10 cellular contexts compared by ENCODE assay signal in genomic region chr18:63683152-63683551, GRCh38. TPM values are rescaled to one million over a fixed set of nuclear protein-coding genes. Genes with fewer than 3 reads are reported as not detected.
DNase-seq lines count a peak whose midpoint lies in the region; ATAC-seq and TF ChIP-seq lines count a peak whose summit lies in the region.
"Had no signal": no experiment of that assay in that cellular context is flagged by ENCODE, and none has a peak within 500 bp of the region (broad histone marks: within the 10 kb centered on the region; RNA-seq: fewer than 3 reads in every experiment).

No MANE protein-coding gene starts in this region.

- H3K36me3 ChIP-seq in ACC112 (ENCODE audit: insufficient read depth, low read length) (no peaks in the 10 kb centered on the region), mesenchymal stem cell (ENCODE audit: control insufficient read depth in 1 of 2, insufficient read depth in 2 of 2, low read depth in 1 of 2, low read length in 2 of 2) (no peaks in the 10 kb centered on the region)

- H3K4me3 Mint-ChIP-seq in CD4-positive, alpha-beta T cell, result no peak overlapping the region
- H3K4me3 Mint-ChIP-seq: naive thymus-derived CD4-positive, alpha-beta T cell had no signal

- H3K9me3 Mint-ChIP-seq in CD4-positive, alpha-beta T cell, result no peaks in the 10 kb centered on the region

- H3K9me3 ChIP-seq in mesenchymal stem cell (ENCODE audit: control insufficient read depth, low read length), result no peaks in the 10 kb centered on the region
- H3K9me3 ChIP-seq in CD4-positive, alpha-beta T cell (ENCODE audit: control insufficient read depth, low read length), result no peaks in the 10 kb centered on the region

- H3K4ac ChIP-seq in mesenchymal stem cell (ENCODE audit: low read depth in 1 of 2, low read length in 2 of 2), result no peak overlapping the region

- no peaks in the 10 kb centered on the region for H3K4me1 Mint-ChIP-seq in CD4-positive, alpha-beta T cell (ENCODE audit: low read depth)

- H2AK5ac ChIP-seq in mesenchymal stem cell (ENCODE audit: low read length, severe bottlenecking), result no peak overlapping the region

- no peak for ATAC-seq in CD4-positive, alpha-beta T cell (ENCODE audit: poor library complexity)
- no peak for ATAC-seq in GM18517 (IDR thresholded peaks at IDR 0.05; ENCODE audit: unreplicated experiment)
- ATAC-seq: naive thymus-derived CD4-positive, alpha-beta T cell had no signal

- no peaks in the 10 kb centered on the region for H3K79me1 ChIP-seq in mesenchymal stem cell (replicated peaks; ENCODE audit: low read length, poor library complexity, severe bottlenecking)

- POLR2A ChIA-PET in CD4-positive, alpha-beta T cell (lab: Charles Lee), result no interaction called here

- DNase-seq in HS-27A (ENCODE audit: low read depth), result peak; percentile 80
- peak; percentile 96 for DNase-seq in choroid plexus epithelial cell (ENCODE audit: low read depth)
- DNase-seq in mesenchymal stem cell, result peak; percentile 80
- no peak for DNase-seq in CD4-positive, alpha-beta T cell
- no peak for DNase-seq in NCI-H2029 treated with DMSO at 0.1 percent for 48 hours (lab: John Stamatoyannopoulos, UW)
- DNase-seq in dermis blood vessel endothelial cell, result no peak
- DNase-seq: activated T-cell treated with anti-CD3 and anti-CD28 coated beads, Interleukin-2, amount 50 U/mL, for 1 hour; naive thymus-derived CD4-positive, alpha-beta T cell had no signal

- no peaks in the 10 kb centered on the region for H3K79me2 ChIP-seq in ACC112 (ENCODE audit: control insufficient read depth, insufficient read depth, low read length, unreplicated experiment)

- H2BK5ac ChIP-seq in mesenchymal stem cell (ENCODE audit: low read depth, low read length, poor library complexity, severe bottlenecking), result no peak overlapping the region

- no peak overlapping the region for H3K27ac Mint-ChIP-seq in CD4-positive, alpha-beta T cell
- H3K27ac Mint-ChIP-seq: naive thymus-derived CD4-positive, alpha-beta T cell had no signal

- H2AFZ ChIP-seq in ACC112 (ENCODE audit: low read length, unreplicated experiment) (peak overlapping the region; percentile 43), mesenchymal stem cell (ENCODE audit: low read depth, low read length) (no peak overlapping the region)

- H3K36me3 Mint-ChIP-seq in CD4-positive, alpha-beta T cell (ENCODE audit: low read depth), result no peaks in the 10 kb centered on the region
- H3K36me3 Mint-ChIP-seq: naive thymus-derived CD4-positive, alpha-beta T cell had no signal

- H4K8ac ChIP-seq in mesenchymal stem cell (ENCODE audit: low read length), result no peak overlapping the region

- intact Hi-C loops in CD4-positive, alpha-beta T cell (cut with DNase I, micrococcal nuclease), result no loop called here

- H2BK15ac ChIP-seq in mesenchymal stem cell (ENCODE audit: low read depth, poor library complexity, severe bottlenecking), result no peak overlapping the region

- H3K9ac ChIP-seq in mesenchymal stem cell (ENCODE audit: low read length), result peak overlapping the region; percentile 54

- peaks cover 13% of the 10 kb centered on the region for H3K27me3 Mint-ChIP-seq in CD4-positive, alpha-beta T cell

- no peaks in the 10 kb centered on the region for H3K27me3 ChIP-seq in ACC112 (ENCODE audit: insufficient read depth, low read length)
- H3K27me3 ChIP-seq in mesenchymal stem cell (ENCODE audit: control insufficient read depth in 1 of 2, insufficient read depth in 1 of 2, low read length in 2 of 2), result no peaks in the 10 kb centered on the region
- no peaks in the 10 kb centered on the region for H3K27me3 ChIP-seq in CD4-positive, alpha-beta T cell (ENCODE audit: control insufficient read depth, insufficient read depth, low read length)

- no peak overlapping the region for H3K4me2 ChIP-seq in mesenchymal stem cell (ENCODE audit: low read length, poor library complexity, severe bottlenecking)

- H3K27ac ChIP-seq in ACC112 (ENCODE audit: low read depth, low read length) (peak overlapping the region; percentile 93), mesenchymal stem cell (ENCODE audit: low read length, poor library complexity, severe bottlenecking) (no peak overlapping the region)
- no peak overlapping the region for H3K27ac ChIP-seq in CD4-positive, alpha-beta T cell (ENCODE audit: low read depth, low read length)

- H3K4me1 ChIP-seq in ACC112 (ENCODE audit: control insufficient read depth, insufficient read depth, low read length, unreplicated experiment) (peaks cover 20% of the 10 kb centered on the region), mesenchymal stem cell (ENCODE audit: control insufficient read depth, insufficient read depth, low read depth, low read length) (peaks cover 1% of the 10 kb centered on the region)

- no peak overlapping the region for H3K4me3 ChIP-seq in ACC112 (ENCODE audit: low read depth, low read length)
- no peak overlapping the region for H3K4me3 ChIP-seq in choroid plexus epithelial cell (ENCODE audit: low read depth, low read length)
- H3K4me3 ChIP-seq in mesenchymal stem cell (ENCODE audit: insufficient read depth in 1 of 2, low read depth in 1 of 2, low read length in 2 of 2), result peak overlapping the region in 1 of 2 experiments; percentile 5

- H4K91ac ChIP-seq in mesenchymal stem cell (ENCODE audit: low read length), result no peak overlapping the region

- 21% methylated on average over 2 of the region's 2 CpGs for WGBS in mesenchymal stem cell

- no peak overlapping the region for H3K18ac ChIP-seq in mesenchymal stem cell (ENCODE audit: low read depth in 1 of 2, low read length in 2 of 2)

- CTCF ChIA-PET in CD4-positive, alpha-beta T cell (lab: Charles Lee), result no interaction called here

- no peak overlapping the region for H3K23ac ChIP-seq in mesenchymal stem cell (ENCODE audit: low read length in 2 of 2)

- TF ChIP-seq CTCF in choroid plexus epithelial cell (conservative IDR thresholded peaks at IDR 0.05; ENCODE audit: low read depth, low read length), result no peak
- TF ChIP-seq CTCF in CD4-positive, alpha-beta T cell (IDR thresholded peaks at IDR 0.05), result no peak

- H2BK12ac ChIP-seq in mesenchymal stem cell (ENCODE audit: low read length in 2 of 2), result no peak overlapping the region

- H3K14ac ChIP-seq in mesenchymal stem cell (ENCODE audit: low read length in 2 of 2), result no peak overlapping the region

- H2BK120ac ChIP-seq in mesenchymal stem cell (ENCODE audit: low read depth, low read length), result no peak overlapping the region

RNA-seq across cellular contexts. Expression of gene SERPINB11, which starts 19.6 kb away (rescaled TPM):
- polyA plus RNA-seq in mesenchymal stem cell (2013, experiment 1 of 2), result not detected
- polyA plus RNA-seq in mesenchymal stem cell (2013, experiment 2 of 2), result not detected
- total RNA-seq in CD4-positive, alpha-beta T cell, result not detected
- total RNA-seq in dermis blood vessel endothelial cell, result not detected in 2 replicates
- total RNA-seq: naive thymus-derived CD4-positive, alpha-beta T cell had no signal
- polyA plus RNA-seq: naive thymus-derived CD4-positive, alpha-beta T cell had no signal

RNA-seq across cellular contexts. Expression of gene SERPINB3, which starts 21.5 kb away (rescaled TPM):
- polyA plus RNA-seq in mesenchymal stem cell (2013, experiment 1 of 2), result not detected
- polyA plus RNA-seq in mesenchymal stem cell (2013, experiment 2 of 2), result not detected
- total RNA-seq in CD4-positive, alpha-beta T cell, result not detected
- 0.17 TPM in 1 of 2 replicates, not detected in the other for total RNA-seq in dermis blood vessel endothelial cell
- total RNA-seq: naive thymus-derived CD4-positive, alpha-beta T cell had no signal
- polyA plus RNA-seq: naive thymus-derived CD4-positive, alpha-beta T cell had no signal

RNA-seq across cellular contexts. Expression of gene SERPINB4, which starts 39.1 kb away (rescaled TPM):
- not detected for polyA plus RNA-seq in mesenchymal stem cell (2013, experiment 1 of 2)
- polyA plus RNA-seq in mesenchymal stem cell (2013, experiment 2 of 2), result not detected
- total RNA-seq in CD4-positive, alpha-beta T cell, result not detected
- not detected in 2 replicates for total RNA-seq in dermis blood vessel endothelial cell
- total RNA-seq: naive thymus-derived CD4-positive, alpha-beta T cell had no signal
- polyA plus RNA-seq: naive thymus-derived CD4-positive, alpha-beta T cell had no signal

Comparison
In these comparisons a context has a peak if more than half of its experiments do, and no peak if none do; other contexts are left out.
1. DNase-seq: peak in HS-27A (single experiment), choroid plexus epithelial cell (single experiment) and mesenchymal stem cell (single experiment); none in CD4-positive, alpha-beta T cell (0 of 10), NCI-H2029 treated with DMSO at 0.1 percent for 48 hours (single experiment) and dermis blood vessel endothelial cell (single experiment).